In the genomic region with DNA sequence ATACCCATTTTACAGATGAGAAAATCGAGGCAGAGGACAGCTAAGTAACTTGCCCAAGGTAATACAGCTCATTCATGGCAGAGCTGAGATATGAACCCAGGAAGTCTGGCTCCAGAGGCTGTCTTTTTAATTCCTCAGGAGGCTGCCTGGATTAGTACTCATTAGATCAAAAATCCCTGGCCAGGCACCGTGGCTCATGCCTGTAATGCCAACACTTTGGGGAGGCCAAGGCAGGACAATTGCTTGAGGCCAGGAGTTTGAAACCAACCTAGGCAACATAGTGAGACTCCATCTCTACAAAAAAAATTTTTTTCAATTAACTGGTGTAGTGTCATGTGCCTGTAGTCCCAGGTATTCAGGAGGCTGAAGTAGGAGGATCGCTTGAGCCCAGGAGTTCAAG, we compare ENCODE assay signal across 7 cellular contexts.
A peak's percentile ranks its signal among the peaks of the same experiment; 100 is the strongest.
DNase-seq lines count a peak whose midpoint lies in the region; ATAC-seq and TF ChIP-seq lines count a peak whose summit lies in the region.
"Not testable (repeated sequence)": the region's sequence is repeated elsewhere in the genome, so short reads cannot be mapped to it uniquely, and the experiment has no call there.

No MANE protein-coding gene starts in this region.

- H3K4me3 Mint-ChIP-seq in central memory CD8-positive, alpha-beta T cell; chondrocyte (ENCODE audit: unreplicated experiment); effector memory CD8-positive, alpha-beta T cell; endodermal cell; natural killer cell; natural killer cell treated with Interleukin-12 subunit alpha and Interleukin-12 subunit beta and Interleukin-15 and Interleukin-18, amount 100 ng/mL, for 72 hours; stimulated activated effector memory CD8-positive, alpha-beta T cell treated with anti-CD3 and anti-CD28 coated beads, Interleukin-12 subunit alpha, Interleukin-12 subunit beta, amount 100 ng/mL, for 72 hours: not testable (repeated sequence)

- H3K27ac ChIP-seq in endodermal cell (ENCODE audit: low read depth, low read length), result not testable (repeated sequence)

- not testable (repeated sequence) for H3K9ac ChIP-seq in endodermal cell (ENCODE audit: extremely low read depth, low read length, poor library complexity, severe bottlenecking)

- not testable (repeated sequence) for H3K4me1 ChIP-seq in endodermal cell (ENCODE audit: control insufficient read depth, insufficient read depth, low read length)

- peak overlapping the region; percentile 80 for H3K27ac Mint-ChIP-seq in central memory CD8-positive, alpha-beta T cell (ENCODE audit: low read depth)
- not testable (repeated sequence) for H3K27ac Mint-ChIP-seq in chondrocyte (ENCODE audit: unreplicated experiment); endodermal cell; natural killer cell treated with Interleukin-12 subunit alpha and Interleukin-12 subunit beta and Interleukin-15 and Interleukin-18, amount 100 ng/mL, for 72 hours
- H3K27ac Mint-ChIP-seq in effector memory CD8-positive, alpha-beta T cell, result peak overlapping the region; percentile 45 to 86
- peak overlapping the region; percentile 1 to 56 for H3K27ac Mint-ChIP-seq in natural killer cell
- H3K27ac Mint-ChIP-seq in stimulated activated effector memory CD8-positive, alpha-beta T cell treated with anti-CD3 and anti-CD28 coated beads, Interleukin-12 subunit alpha, Interleukin-12 subunit beta, amount 100 ng/mL, for 72 hours, result peak overlapping the region; percentile 16

- peaks cover 78% of the 10 kb centered on the region for H3K9me3 ChIP-seq in endodermal cell (ENCODE audit: control insufficient read depth, low read length)

- H3K4me3 ChIP-seq in endodermal cell (ENCODE audit: low read length), result peak overlapping the region; percentile 23

- not testable (repeated sequence) for TF ChIP-seq CTCF in chondrocyte (IDR thresholded peaks at IDR 0.05); endodermal cell (conservative IDR thresholded peaks at IDR 0.05); natural killer cell (IDR thresholded peaks at IDR 0.05)

- H3K36me3 ChIP-seq in endodermal cell (ENCODE audit: control insufficient read depth, insufficient read depth, low read length), result not testable (repeated sequence)

- not testable (repeated sequence) for ATAC-seq in central memory CD8-positive, alpha-beta T cell (replicated peaks; ENCODE audit: extremely low read depth, poor library complexity, severe bottlenecking); effector memory CD8-positive, alpha-beta T cell (replicated peaks); natural killer cell; natural killer cell treated with Interleukin-12 subunit alpha and Interleukin-12 subunit beta and Interleukin-15 and Interleukin-18, amount 100 ng/mL, for 72 hours; stimulated activated effector memory CD8-positive, alpha-beta T cell treated with anti-CD3 and anti-CD28 coated beads, Interleukin-12 subunit alpha, Interleukin-12 subunit beta, amount 100 ng/mL, for 72 hours

- H3K27me3 ChIP-seq in endodermal cell (ENCODE audit: control insufficient read depth, insufficient read depth, low read length, poor library complexity, severe bottlenecking), result not testable (repeated sequence)

- DNase-seq in central memory CD8-positive, alpha-beta T cell (ENCODE audit: low spot score in 2 of 2); effector memory CD8-positive, alpha-beta T cell; endodermal cell; natural killer cell; stimulated activated effector memory CD8-positive, alpha-beta T cell treated with anti-CD3 and anti-CD28 coated beads, Interleukin-12 subunit alpha, Interleukin-12 subunit beta, amount 100 ng/mL, for 72 hours (ENCODE audit: low spot score in 2 of 2): not testable (repeated sequence)
- peak; percentile 95 for DNase-seq in chondrocyte (ENCODE audit: low spot score)
- DNase-seq in natural killer cell treated with Interleukin-12 subunit alpha and Interleukin-12 subunit beta and Interleukin-15 and Interleukin-18, amount 100 ng/mL, for 72 hours (ENCODE audit: low spot score), result peak; percentile 8

- not testable (repeated sequence) for H3K36me3 Mint-ChIP-seq in central memory CD8-positive, alpha-beta T cell (ENCODE audit: insufficient read depth); chondrocyte (ENCODE audit: low read depth); effector memory CD8-positive, alpha-beta T cell (ENCODE audit: insufficient read depth); natural killer cell; natural killer cell treated with Interleukin-12 subunit alpha and Interleukin-12 subunit beta and Interleukin-15 and Interleukin-18, amount 100 ng/mL, for 72 hours; stimulated activated effector memory CD8-positive, alpha-beta T cell treated with anti-CD3 and anti-CD28 coated beads, Interleukin-12 subunit alpha, Interleukin-12 subunit beta, amount 100 ng/mL, for 72 hours
- H3K36me3 Mint-ChIP-seq in endodermal cell (ENCODE audit: low read depth), result peaks cover 14% of the 10 kb centered on the region

- H3K9me3 Mint-ChIP-seq in central memory CD8-positive, alpha-beta T cell; effector memory CD8-positive, alpha-beta T cell; natural killer cell; natural killer cell treated with Interleukin-12 subunit alpha and Interleukin-12 subunit beta and Interleukin-15 and Interleukin-18, amount 100 ng/mL, for 72 hours; stimulated activated effector memory CD8-positive, alpha-beta T cell treated with anti-CD3 and anti-CD28 coated beads, Interleukin-12 subunit alpha, Interleukin-12 subunit beta, amount 100 ng/mL, for 72 hours: not testable (repeated sequence)
- H3K9me3 Mint-ChIP-seq in chondrocyte (ENCODE audit: low read depth) (peaks cover 38% of the 10 kb centered on the region), endodermal cell (peaks cover 70% of the 10 kb centered on the region)

- H3K27me3 Mint-ChIP-seq in central memory CD8-positive, alpha-beta T cell; chondrocyte (ENCODE audit: low read depth); effector memory CD8-positive, alpha-beta T cell; endodermal cell (ENCODE audit: insufficient read depth); natural killer cell (ENCODE audit: low read depth in 2 of 2); natural killer cell treated with Interleukin-12 subunit alpha and Interleukin-12 subunit beta and Interleukin-15 and Interleukin-18, amount 100 ng/mL, for 72 hours: not testable (repeated sequence)

- WGBS in endodermal cell (ENCODE audit: insufficient coverage in 1 of 2, insufficient read length in 1 of 2), 2 experiments, result 71 to 75% methylated on average over 1 to 3 of the region's 3 CpGs

- intact Hi-C loops in natural killer cell (cut with micrococcal nuclease), result not testable (repeated sequence)

- not testable (repeated sequence) for H3K4me1 Mint-ChIP-seq in central memory CD8-positive, alpha-beta T cell; chondrocyte (ENCODE audit: low read depth); effector memory CD8-positive, alpha-beta T cell (ENCODE audit: low read depth in 2 of 2); endodermal cell; natural killer cell treated with Interleukin-12 subunit alpha and Interleukin-12 subunit beta and Interleukin-15 and Interleukin-18, amount 100 ng/mL, for 72 hours (ENCODE audit: low read depth in 2 of 2); stimulated activated effector memory CD8-positive, alpha-beta T cell treated with anti-CD3 and anti-CD28 coated beads, Interleukin-12 subunit alpha, Interleukin-12 subunit beta, amount 100 ng/mL, for 72 hours
- H3K4me1 Mint-ChIP-seq in natural killer cell, result peaks cover 14 to 15% of the 10 kb centered on the region in 2 donors
